In genomic region chr15:89740137-89740536, GRCh38 we compare ENCODE assay signal across 1 cellular context.
TF ChIP-seq lines count a peak whose summit lies in the region.

No MANE protein-coding gene starts in this region.

TF ChIP-seq in HepG2, 621 proteins besides CTCF, POLR2A, EP300 and RAD21 (continued from another document):
- TF ChIP-seq TFDP1 (CRISPR knock-in tag; IDR thresholded peaks at IDR 0.05; ENCODE audit: borderline replicate concordance) (no peak), GATAD2A (CRISPR knock-in tag; IDR thresholded peaks at IDR 0.05) (no peak), ZNF777 (CRISPR knock-in tag; IDR thresholded peaks at IDR 0.05) (no peak), TBP (CRISPR knock-in tag; IDR thresholded peaks at IDR 0.05) (no peak), MED8 (CRISPR knock-in tag; IDR thresholded peaks at IDR 0.05; ENCODE audit: insufficient replicate concordance) (no peak), ZNF749 (CRISPR knock-in tag; IDR thresholded peaks at IDR 0.05; ENCODE audit: borderline replicate concordance) (no peak), ZNF761 (CRISPR knock-in tag; conservative IDR thresholded peaks at IDR 0.05) (no peak)
